Comparison of ENCODE assay signal across 1 cellular context in genomic region chr21:34974162-34974981, GRCh38.
TF ChIP-seq lines count a peak whose summit lies in the region.

No MANE protein-coding gene starts in this region.

TF ChIP-seq in HepG2, 621 proteins besides CTCF, POLR2A, EP300 and RAD21 (continued from another document):
- TF ChIP-seq, protein P1, sequence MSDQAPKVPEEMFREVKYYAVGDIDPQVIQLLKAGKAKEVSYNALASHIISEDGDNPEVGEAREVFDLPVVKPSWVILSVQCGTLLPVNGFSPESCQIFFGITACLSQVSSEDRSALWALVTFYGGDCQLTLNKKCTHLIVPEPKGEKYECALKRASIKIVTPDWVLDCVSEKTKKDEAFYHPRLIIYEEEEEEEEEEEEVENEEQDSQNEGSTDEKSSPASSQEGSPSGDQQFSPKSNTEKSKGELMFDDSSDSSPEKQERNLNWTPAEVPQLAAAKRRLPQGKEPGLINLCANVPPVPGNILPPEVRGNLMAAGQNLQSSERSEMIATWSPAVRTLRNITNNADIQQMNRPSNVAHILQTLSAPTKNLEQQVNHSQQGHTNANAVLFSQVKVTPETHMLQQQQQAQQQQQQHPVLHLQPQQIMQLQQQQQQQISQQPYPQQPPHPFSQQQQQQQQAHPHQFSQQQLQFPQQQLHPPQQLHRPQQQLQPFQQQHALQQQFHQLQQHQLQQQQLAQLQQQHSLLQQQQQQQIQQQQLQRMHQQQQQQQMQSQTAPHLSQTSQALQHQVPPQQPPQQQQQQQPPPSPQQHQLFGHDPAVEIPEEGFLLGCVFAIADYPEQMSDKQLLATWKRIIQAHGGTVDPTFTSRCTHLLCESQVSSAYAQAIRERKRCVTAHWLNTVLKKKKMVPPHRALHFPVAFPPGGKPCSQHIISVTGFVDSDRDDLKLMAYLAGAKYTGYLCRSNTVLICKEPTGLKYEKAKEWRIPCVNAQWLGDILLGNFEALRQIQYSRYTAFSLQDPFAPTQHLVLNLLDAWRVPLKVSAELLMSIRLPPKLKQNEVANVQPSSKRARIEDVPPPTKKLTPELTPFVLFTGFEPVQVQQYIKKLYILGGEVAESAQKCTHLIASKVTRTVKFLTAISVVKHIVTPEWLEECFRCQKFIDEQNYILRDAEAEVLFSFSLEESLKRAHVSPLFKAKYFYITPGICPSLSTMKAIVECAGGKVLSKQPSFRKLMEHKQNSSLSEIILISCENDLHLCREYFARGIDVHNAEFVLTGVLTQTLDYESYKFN (CRISPR knock-in tag; conservative IDR thresholded peaks at IDR 0.05), result no peak; the same call in 1 of the 2 replicates
- TF ChIP-seq SNAPC2 (CRISPR knock-in tag; IDR thresholded peaks at IDR 0.05) (no peak), MAZ (IDR thresholded peaks at IDR 0.05; ENCODE audit: borderline replicate concordance, low read depth, low read length) (no peak), MAZ (CRISPR knock-in tag; IDR thresholded peaks at IDR 0.05; ENCODE audit: low read depth) (no peak), ZNF33B (CRISPR knock-in tag; IDR thresholded peaks at IDR 0.05) (no peak), ZNF609 (CRISPR knock-in tag; IDR thresholded peaks at IDR 0.05; ENCODE audit: borderline replicate concordance) (no peak)
- TF ChIP-seq, protein P2, sequence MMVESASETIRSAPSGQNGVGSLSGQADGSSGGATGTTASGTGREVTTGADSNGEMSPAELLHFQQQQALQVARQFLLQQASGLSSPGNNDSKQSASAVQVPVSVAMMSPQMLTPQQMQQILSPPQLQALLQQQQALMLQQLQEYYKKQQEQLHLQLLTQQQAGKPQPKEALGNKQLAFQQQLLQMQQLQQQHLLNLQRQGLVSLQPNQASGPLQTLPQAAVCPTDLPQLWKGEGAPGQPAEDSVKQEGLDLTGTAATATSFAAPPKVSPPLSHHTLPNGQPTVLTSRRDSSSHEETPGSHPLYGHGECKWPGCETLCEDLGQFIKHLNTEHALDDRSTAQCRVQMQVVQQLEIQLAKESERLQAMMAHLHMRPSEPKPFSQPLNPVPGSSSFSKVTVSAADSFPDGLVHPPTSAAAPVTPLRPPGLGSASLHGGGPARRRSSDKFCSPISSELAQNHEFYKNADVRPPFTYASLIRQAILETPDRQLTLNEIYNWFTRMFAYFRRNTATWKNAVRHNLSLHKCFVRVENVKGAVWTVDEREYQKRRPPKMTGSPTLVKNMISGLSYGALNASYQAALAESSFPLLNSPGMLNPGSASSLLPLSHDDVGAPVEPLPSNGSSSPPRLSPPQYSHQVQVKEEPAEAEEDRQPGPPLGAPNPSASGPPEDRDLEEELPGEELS (CRISPR knock-in tag; IDR thresholded peaks at IDR 0.05), result no peak
